12 cellular contexts compared by ENCODE assay signal in the genomic region with DNA sequence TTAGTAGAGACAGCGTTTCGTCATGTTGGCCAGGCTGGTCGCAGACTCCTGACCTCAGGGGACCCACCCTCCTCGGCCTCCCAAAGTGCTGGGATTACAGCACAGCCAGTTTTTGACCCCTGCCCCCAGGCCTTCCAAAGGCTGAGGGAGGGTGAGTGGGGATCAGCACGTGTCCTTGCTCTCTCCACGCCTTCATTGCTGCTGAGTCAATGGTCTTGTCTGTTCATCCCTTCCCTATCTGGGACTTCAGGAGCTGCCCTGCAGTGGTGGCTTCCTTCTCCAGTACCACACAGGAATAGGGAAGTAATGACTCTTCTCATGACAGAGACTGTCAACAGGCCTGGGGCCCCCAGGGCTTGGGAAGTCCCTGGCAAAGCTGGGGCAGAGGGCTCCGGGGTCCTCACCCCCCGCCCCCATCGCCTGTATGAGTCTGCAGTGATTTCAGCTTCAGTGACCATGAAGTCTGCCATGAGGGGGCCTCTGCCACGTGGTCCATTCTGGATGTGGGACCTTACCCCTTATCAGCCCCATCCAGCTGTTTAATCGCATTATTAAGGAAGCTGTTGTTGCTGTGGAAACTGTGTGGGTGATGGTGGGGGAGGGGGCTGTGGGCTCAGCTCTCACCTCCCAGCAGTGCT. TPM values are rescaled to one million over a fixed set of nuclear protein-coding genes. Genes with fewer than 3 reads are reported as not detected.
DNase-seq lines count a peak whose midpoint lies in the region; ATAC-seq and TF ChIP-seq lines count a peak whose summit lies in the region.
"Had no signal": no experiment of that assay in that cellular context is flagged by ENCODE, and none has a peak within 500 bp of the region (broad histone marks: within the 10 kb centered on the region; RNA-seq: fewer than 3 reads in every experiment).

No MANE protein-coding gene starts in this region.

- H3K36me3 Mint-ChIP-seq in glutamatergic neuron (ENCODE audit: unreplicated experiment): no peaks in the 10 kb centered on the region
- H3K36me3 Mint-ChIP-seq: brain had no signal

- peaks cover 14% of the 10 kb centered on the region for H3K27me3 Mint-ChIP-seq in glutamatergic neuron (ENCODE audit: unreplicated experiment)

- no peaks in the 10 kb centered on the region for H3K36me3 ChIP-seq in heart left ventricle
- H3K36me3 ChIP-seq in breast epithelium: no peaks in the 10 kb centered on the region
- peaks cover 0 to 7% (median 3%) of the 10 kb centered on the region in 4 donors for H3K36me3 ChIP-seq in right lobe of liver
- no peaks in the 10 kb centered on the region for H3K36me3 ChIP-seq in upper lobe of right lung

- H3K4me1 ChIP-seq in heart left ventricle: peaks cover 0 to 48% (median 17%) of the 10 kb centered on the region in 12 donors
- peaks cover 9 to 25% of the 10 kb centered on the region in 2 donors for H3K4me1 ChIP-seq in breast epithelium
- peaks cover 5 to 69% (median 37%) of the 10 kb centered on the region in 4 donors for H3K4me1 ChIP-seq in right lobe of liver
- H3K4me1 ChIP-seq in upper lobe of right lung: peaks cover 36% of the 10 kb centered on the region

- TF ChIP-seq CTCF in heart left ventricle (IDR thresholded peaks at IDR 0.05): no peak
- no peak for TF ChIP-seq CTCF in breast epithelium (IDR thresholded peaks at IDR 0.05)
- TF ChIP-seq CTCF in right lobe of liver (IDR thresholded peaks at IDR 0.05): no peak
- no peak for TF ChIP-seq CTCF in upper lobe of right lung (IDR thresholded peaks at IDR 0.05)
- no peak for TF ChIP-seq CTCF in glutamatergic neuron (IDR thresholded peaks at IDR 0.05; ENCODE audit: partially characterized antibody, unreplicated experiment)

- H3K9me3 ChIP-seq in heart left ventricle (no peaks in the 10 kb centered on the region), breast epithelium (no peaks in the 10 kb centered on the region), right lobe of liver (no peaks in the 10 kb centered on the region), upper lobe of right lung (no peaks in the 10 kb centered on the region)

- H3K27ac Mint-ChIP-seq in glutamatergic neuron (ENCODE audit: unreplicated experiment): no peak overlapping the region
- H3K27ac Mint-ChIP-seq: activated CD4-positive, alpha-beta memory T cell treated with anti-CD3 and anti-CD28 coated beads, Interleukin-2, amount 10 ng/mL, durations not matched to agents 7 days and 5 days had no signal

- intact Hi-C loops in heart left ventricle (cut with DNase I): no loop called here
- intact Hi-C loops in cardiac septum (cut with DNase I): no loop called here
- intact Hi-C loops in breast epithelium (cut with DNase I; ENCODE audit: low total_unique reads): no loop called here
- intact Hi-C loops in right lobe of liver (cut with DNase I): no loop called here
- intact Hi-C loops in upper lobe of right lung (cut with DNase I): no loop called here

- peaks cover 3% of the 10 kb centered on the region for H3K9me3 Mint-ChIP-seq in glutamatergic neuron (ENCODE audit: unreplicated experiment)
- H3K9me3 Mint-ChIP-seq: activated CD4-positive, alpha-beta memory T cell treated with anti-CD3 and anti-CD28 coated beads, Interleukin-2, amount 10 ng/mL, durations not matched to agents 7 days and 5 days had no signal

- WGBS in heart left ventricle, 4 donors: 63 to 73% (median 72%) methylated on average over 11 of the region's 11 CpGs
- WGBS in right lobe of liver (ENCODE audit: insufficient coverage, low coverage, low lambda C conversion rate, missing lambda C conversion rate): 19% methylated on average over 9 of the region's 11 CpGs

- H3K4me3 ChIP-seq in heart left ventricle (no peak overlapping the region), breast epithelium (no peak overlapping the region), right lobe of liver (no peak overlapping the region), upper lobe of right lung (no peak overlapping the region)

- TF ChIP-seq POLR2A in heart left ventricle (IDR thresholded peaks at IDR 0.05) (no peak), breast epithelium (IDR thresholded peaks at IDR 0.05) (no peak), right lobe of liver (IDR thresholded peaks at IDR 0.05) (no peak)

- ATAC-seq in heart left ventricle (peak in 3 of 4 donors; percentile 18 to 57 (median 47)), right lobe of liver (peak; percentile 20 to 63 (median 50)), upper lobe of right lung (peak; percentile 59)

- H3K27me3 ChIP-seq in heart left ventricle (peaks cover under 1 to 11% (median 4%) of the 10 kb centered on the region in 9 donors), breast epithelium (no peaks in the 10 kb centered on the region), right lobe of liver (no peaks in the 10 kb centered on the region), upper lobe of right lung (no peaks in the 10 kb centered on the region)

- H3K27ac ChIP-seq in heart left ventricle: peak overlapping the region in 1 of 12 donors; percentile 77
- H3K27ac ChIP-seq in breast epithelium: peak overlapping the region; percentile 81 to 85
- peak overlapping the region in 2 of 3 donors; percentile 29 to 81 for H3K27ac ChIP-seq in right lobe of liver
- H3K27ac ChIP-seq in upper lobe of right lung: peak overlapping the region; percentile 27

- DNase-seq in heart left ventricle (peak in 4 of 5 donors; percentile 26 to 67 (median 40)), cardiac septum (ENCODE audit: low spot score) (no peak), breast epithelium (ENCODE audit: low spot score in 2 of 2) (no peak), right lobe of liver (peak; percentile 54 to 87 (median 80)), upper lobe of right lung (no peak), glutamatergic neuron (no peak), DMS79 treated with DMSO at 0.1 percent for 48 hours (lab: John Stamatoyannopoulos, UW) (no peak), HPDE6-E6E7 (ENCODE audit: extremely low spot score) (no peak)
- DNase-seq: activated CD4-positive, alpha-beta memory T cell treated with anti-CD3 and anti-CD28 coated beads, Interleukin-2, amount 10 ng/mL, durations not matched to agents 7 days and 5 days; NCI-H510A treated with DMSO at 0.1 percent for 48 hours; stimulated activated naive CD4-positive, alpha-beta T cell treated with Interleukin-2 at 50 U/mL for 16 hours had no signal

- peaks cover 2% of the 10 kb centered on the region for H3K4me1 Mint-ChIP-seq in glutamatergic neuron (ENCODE audit: low read depth, unreplicated experiment)
- H3K4me1 Mint-ChIP-seq: activated CD4-positive, alpha-beta memory T cell treated with anti-CD3 and anti-CD28 coated beads, Interleukin-2, amount 10 ng/mL, durations not matched to agents 7 days and 5 days had no signal

- no peak overlapping the region for H3K4me3 Mint-ChIP-seq in glutamatergic neuron (ENCODE audit: unreplicated experiment)
- H3K4me3 Mint-ChIP-seq: activated CD4-positive, alpha-beta memory T cell treated with anti-CD3 and anti-CD28 coated beads, Interleukin-2, amount 10 ng/mL, durations not matched to agents 7 days and 5 days; brain had no signal

RNA-seq across cellular contexts. Expression of a gene that starts 6.1 kb away (rescaled TPM):
- total RNA-seq in heart left ventricle: 10 to 100 TPM in 1 of 9 donors, 1 to 10 TPM in 4, under 1 TPM in 3, not detected in 1; 0.20 to 21.6 (median 1.3) TPM
- polyA plus RNA-seq in heart left ventricle: 1 to 10 TPM in 1 of 2 donors, under 1 TPM in 1; 0.50 to 1.4 TPM
- total RNA-seq in cardiac septum: 1.9 TPM
- total RNA-seq in breast epithelium: 100 to 1,000 TPM in 1 of 3 donors, 10 to 100 TPM in 1, 1 to 10 TPM in 1; 6.1 to 122 (median 81.0) TPM
- 100 to 1,000 TPM; 146 to 286 (median 178) TPM for total RNA-seq in right lobe of liver
- total RNA-seq in upper lobe of right lung: 65.4 TPM
- not detected for total RNA-seq in glutamatergic neuron (ENCODE audit: unreplicated experiment)

Comparison
In these comparisons a context has a peak if more than half of its experiments do, and no peak if none do; other contexts are left out.
1. DNase-seq: peak in heart left ventricle (4 of 5) and right lobe of liver (3 of 3); none in cardiac septum (single experiment), breast epithelium (0 of 2), upper lobe of right lung (single experiment), glutamatergic neuron (single experiment), DMS79 treated with DMSO at 0.1 percent for 48 hours (single experiment) and HPDE6-E6E7 (single experiment).
2. Peak in every context shown above with its lines, with median percentiles within 50 percentile points of each other: ATAC-seq.